In genomic region chr3:192449036-192449435, GRCh38 we compare ENCODE assay signal across 1 cellular context.
TF ChIP-seq lines count a peak whose summit lies in the region.

No MANE protein-coding gene starts in this region.

TF ChIP-seq in liver, 16 proteins besides CTCF, POLR2A, EP300 and RAD21 (continued from another document):
- TF ChIP-seq ZBTB33 (IDR thresholded peaks at IDR 0.05) (no peak), EGR1 (IDR thresholded peaks at IDR 0.05; ENCODE audit: low read depth in 2 of 2) (no peak), JUND (IDR thresholded peaks at IDR 0.05) (no peak), TAF1 (conservative IDR thresholded peaks at IDR 0.05) (no peak), MAX (IDR thresholded peaks at IDR 0.05) (no peak)
